Comparison of ENCODE assay signal across 11 cellular contexts in the genomic region with DNA sequence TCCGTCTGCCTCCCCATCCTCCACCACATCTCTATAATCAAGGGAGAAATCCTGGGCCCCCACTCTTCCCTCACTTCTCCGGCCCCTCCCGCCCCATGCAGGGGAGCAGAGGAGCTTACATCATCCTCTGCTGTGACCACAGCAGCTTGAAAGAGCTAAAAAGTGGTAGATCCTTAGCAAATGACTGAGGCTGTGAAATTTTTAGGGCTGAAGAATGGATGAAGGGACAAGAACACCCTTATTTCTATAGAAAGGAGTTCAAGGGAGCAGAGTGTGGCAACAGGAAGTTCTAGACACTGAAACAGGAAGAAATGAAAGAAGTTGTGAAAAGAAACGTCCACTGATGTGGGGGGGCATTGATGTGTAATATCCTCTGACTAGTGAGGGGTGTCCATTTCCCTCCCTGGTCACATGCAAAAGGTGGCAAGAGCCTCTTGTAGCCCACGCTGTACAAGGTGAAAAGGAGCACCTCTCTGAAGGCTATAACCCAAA.
DNase-seq lines count a peak whose midpoint lies in the region; ATAC-seq and TF ChIP-seq lines count a peak whose summit lies in the region.
"Had no signal": no experiment of that assay in that cellular context is flagged by ENCODE, and none has a peak within 500 bp of the region (broad histone marks: within the 10 kb centered on the region; RNA-seq: fewer than 3 reads in every experiment).

No MANE protein-coding gene starts in this region.

- no peak overlapping the region for H3K4me3 ChIP-seq in CD8-positive, alpha-beta T cell (ENCODE audit: low read depth, low read length)
- H3K4me3 ChIP-seq in mesenchymal stem cell (ENCODE audit: insufficient read depth in 1 of 2, low read depth in 1 of 2, low read length in 2 of 2) (no peak overlapping the region), sigmoid colon (no peak overlapping the region)
- H3K4me3 ChIP-seq: cardiac muscle cell had no signal

- H2BK5ac ChIP-seq in mesenchymal stem cell (ENCODE audit: low read depth, low read length, poor library complexity, severe bottlenecking), result no peak overlapping the region

- H3K4ac ChIP-seq in mesenchymal stem cell (ENCODE audit: low read depth in 1 of 2, low read length in 2 of 2), result no peak overlapping the region

- H3K36me3 ChIP-seq in CD8-positive, alpha-beta T cell (ENCODE audit: insufficient read depth, low read length), result no peaks in the 10 kb centered on the region
- H3K36me3 ChIP-seq in mesenchymal stem cell (ENCODE audit: control insufficient read depth in 1 of 2, insufficient read depth in 2 of 2, low read depth in 1 of 2, low read length in 2 of 2) (no peaks in the 10 kb centered on the region), sigmoid colon (no peaks in the 10 kb centered on the region)
- H3K36me3 ChIP-seq: cardiac muscle cell had no signal

- peak; percentile 54 for ATAC-seq in CD8-positive, alpha-beta T cell
- ATAC-seq in activated CD8-positive, alpha-beta T cell treated with anti-CD3 and anti-CD28 coated beads, Interleukin-2, amount 10 ng/mL, durations not matched to agents 7 days and 5 days, result peak; percentile 51
- ATAC-seq in GM18867 (IDR thresholded peaks at IDR 0.05; ENCODE audit: unreplicated experiment), result no peak

- no peak overlapping the region for H2BK15ac ChIP-seq in mesenchymal stem cell (ENCODE audit: low read depth, poor library complexity, severe bottlenecking)

- H2AFZ ChIP-seq in mesenchymal stem cell (ENCODE audit: low read depth, low read length), result no peak overlapping the region

- H3K23ac ChIP-seq in mesenchymal stem cell (ENCODE audit: low read length in 2 of 2), result no peak overlapping the region

- H3K9ac ChIP-seq in mesenchymal stem cell (ENCODE audit: low read length), result no peak overlapping the region

- WGBS in mesenchymal stem cell, result 87% methylated on average over 5 of the region's 5 CpGs
- WGBS in sigmoid colon, 2 donors, result 56 to 81% methylated on average over 5 of the region's 5 CpGs

- peaks cover 18% of the 10 kb centered on the region for H3K4me1 ChIP-seq in CD8-positive, alpha-beta T cell (ENCODE audit: insufficient read depth, low read length)
- H3K4me1 ChIP-seq in mesenchymal stem cell (ENCODE audit: control insufficient read depth, insufficient read depth, low read depth, low read length) (no peaks in the 10 kb centered on the region), sigmoid colon (peaks cover 0 to 21% (median 15%) of the 10 kb centered on the region in 4 donors)

- no peaks in the 10 kb centered on the region for H3K9me3 ChIP-seq in CD8-positive, alpha-beta T cell (ENCODE audit: low read length)
- H3K9me3 ChIP-seq in mesenchymal stem cell (ENCODE audit: control insufficient read depth, low read length) (no peaks in the 10 kb centered on the region), sigmoid colon (no peaks in the 10 kb centered on the region)

- H2AK5ac ChIP-seq in mesenchymal stem cell (ENCODE audit: low read length, severe bottlenecking), result no peak overlapping the region

- no peak for TF ChIP-seq CTCF in CD8-positive, alpha-beta T cell (IDR thresholded peaks at IDR 0.05)
- TF ChIP-seq CTCF in sigmoid colon (IDR thresholded peaks at IDR 0.05), result no peak

- H3K4me1 Mint-ChIP-seq in CD8-positive, alpha-beta T cell (ENCODE audit: low read depth), result peaks cover 20% of the 10 kb centered on the region
- H3K4me1 Mint-ChIP-seq in activated CD8-positive, alpha-beta T cell treated with anti-CD3 and anti-CD28 coated beads, Interleukin-2, amount 10 ng/mL, durations not matched to agents 7 days and 5 days (ENCODE audit: low read depth), result peaks cover 32% of the 10 kb centered on the region

- H2BK120ac ChIP-seq in mesenchymal stem cell (ENCODE audit: low read depth, low read length), result no peak overlapping the region

- no peak overlapping the region for H3K14ac ChIP-seq in mesenchymal stem cell (ENCODE audit: low read length in 2 of 2)

- TF ChIP-seq POLR2A in sigmoid colon (IDR thresholded peaks at IDR 0.05), result no peak

- peak in 1 of 7 experiments; percentile 19 for DNase-seq in CD8-positive, alpha-beta T cell
- DNase-seq in HT1080 (ENCODE audit: low read depth) (peak; percentile 48), mesenchymal stem cell (no peak), sigmoid colon (no peak), G401 (ENCODE audit: low spot score) (no peak), globus pallidus (ENCODE audit: low spot score) (no peak)
- peak; percentile 40 for DNase-seq in activated CD8-positive, alpha-beta T cell treated with anti-CD3 and anti-CD28 coated beads, Interleukin-2, amount 10 ng/mL, durations not matched to agents 7 days and 5 days
- DNase-seq: activated CD4-positive, alpha-beta T cell treated with anti-CD3 and anti-CD28 coated beads for 1 hour; NCI-H82 had no signal

- CTCF ChIA-PET in CD8-positive, alpha-beta T cell (lab: Charles Lee), result no interaction called here
- CTCF ChIA-PET in activated CD8-positive, alpha-beta T cell treated with anti-CD3 and anti-CD28 coated beads, Interleukin-2, amount 10 ng/mL, durations not matched to agents 7 days and 5 days (lab: Charles Lee), result interaction anchor here (1.0 kb wide), 1 partner anchor 30 kb away, joined by 4 read pairs; no protein-coding TSS in a partner anchor

- H4K8ac ChIP-seq in mesenchymal stem cell (ENCODE audit: low read length), result peak overlapping the region; percentile 31

- H3K4me2 ChIP-seq in mesenchymal stem cell (ENCODE audit: low read length, poor library complexity, severe bottlenecking), result no peak overlapping the region

- no peak overlapping the region for H2BK12ac ChIP-seq in mesenchymal stem cell (ENCODE audit: low read length in 2 of 2)

- H3K27me3 Mint-ChIP-seq in CD8-positive, alpha-beta T cell (ENCODE audit: low read depth), result no peaks in the 10 kb centered on the region
- H3K27me3 Mint-ChIP-seq in activated CD8-positive, alpha-beta T cell treated with anti-CD3 and anti-CD28 coated beads, Interleukin-2, amount 10 ng/mL, durations not matched to agents 7 days and 5 days (ENCODE audit: low read depth), result no peaks in the 10 kb centered on the region

- H3K27me3 ChIP-seq in CD8-positive, alpha-beta T cell (ENCODE audit: insufficient read depth, low read length), result no peaks in the 10 kb centered on the region
- H3K27me3 ChIP-seq in mesenchymal stem cell (ENCODE audit: control insufficient read depth in 1 of 2, insufficient read depth in 1 of 2, low read length in 2 of 2), result no peaks in the 10 kb centered on the region
- H3K27me3 ChIP-seq in sigmoid colon, result no peaks in the 10 kb centered on the region
- H3K27me3 ChIP-seq: cardiac muscle cell had no signal

- no peak for TF ChIP-seq EP300 in sigmoid colon (IDR thresholded peaks at IDR 0.05)

- H3K36me3 Mint-ChIP-seq in CD8-positive, alpha-beta T cell, result no peaks in the 10 kb centered on the region
- H3K36me3 Mint-ChIP-seq in activated CD8-positive, alpha-beta T cell treated with anti-CD3 and anti-CD28 coated beads, Interleukin-2, amount 10 ng/mL, durations not matched to agents 7 days and 5 days (ENCODE audit: low read depth), result no peaks in the 10 kb centered on the region

- POLR2A ChIA-PET in CD8-positive, alpha-beta T cell (lab: Charles Lee), result interaction anchor here (1.1 kb wide), 1 partner anchor 9 kb away, joined by 4 read pairs; no protein-coding TSS in a partner anchor
- POLR2A ChIA-PET in activated CD8-positive, alpha-beta T cell treated with anti-CD3 and anti-CD28 coated beads, Interleukin-2, amount 10 ng/mL, durations not matched to agents 7 days and 5 days (lab: Charles Lee), result no interaction called here

- in situ Hi-C loops in G401 (cut with HindIII; ENCODE audit: low sequenced_read_pairs), result no loop called here

- no peak overlapping the region for H4K91ac ChIP-seq in mesenchymal stem cell (ENCODE audit: low read length)

- H3K27ac Mint-ChIP-seq in CD8-positive, alpha-beta T cell, result no peak overlapping the region
- H3K27ac Mint-ChIP-seq in activated CD8-positive, alpha-beta T cell treated with anti-CD3 and anti-CD28 coated beads, Interleukin-2, amount 10 ng/mL, durations not matched to agents 7 days and 5 days, result peak overlapping the region; percentile 74

- no peak overlapping the region for H3K18ac ChIP-seq in mesenchymal stem cell (ENCODE audit: low read depth in 1 of 2, low read length in 2 of 2)

- H3K9me3 Mint-ChIP-seq in CD8-positive, alpha-beta T cell, result no peaks in the 10 kb centered on the region
- H3K9me3 Mint-ChIP-seq in activated CD8-positive, alpha-beta T cell treated with anti-CD3 and anti-CD28 coated beads, Interleukin-2, amount 10 ng/mL, durations not matched to agents 7 days and 5 days (ENCODE audit: insufficient read depth), result no peaks in the 10 kb centered on the region

- H3K79me1 ChIP-seq in mesenchymal stem cell (replicated peaks; ENCODE audit: low read length, poor library complexity, severe bottlenecking), result no peaks in the 10 kb centered on the region

- no peak overlapping the region for H3K27ac ChIP-seq in CD8-positive, alpha-beta T cell (ENCODE audit: low read depth, low read length)
- H3K27ac ChIP-seq in mesenchymal stem cell (ENCODE audit: low read length, poor library complexity, severe bottlenecking) (no peak overlapping the region), sigmoid colon (peak overlapping the region in 2 of 4 donors; percentile 1 to 36)
- H3K27ac ChIP-seq: cardiac muscle cell had no signal

- intact Hi-C loops in CD8-positive, alpha-beta T cell (cut with DNase I, micrococcal nuclease), result no loop called here
- intact Hi-C loops in sigmoid colon (cut with DNase I), result no loop called here

- H3K4me3 Mint-ChIP-seq in CD8-positive, alpha-beta T cell, result no peak overlapping the region
- H3K4me3 Mint-ChIP-seq in activated CD8-positive, alpha-beta T cell treated with anti-CD3 and anti-CD28 coated beads, Interleukin-2, amount 10 ng/mL, durations not matched to agents 7 days and 5 days, result no peak overlapping the region

Comparison
In these comparisons a context has a peak if more than half of its experiments do, and no peak if none do; other contexts are left out.
1. DNase-seq: peak in HT1080 (single experiment) and activated CD8-positive, alpha-beta T cell treated with anti-CD3 and anti-CD28 coated beads, Interleukin-2, amount 10 ng/mL, durations not matched to agents 7 days and 5 days (single experiment); none in mesenchymal stem cell (single experiment), sigmoid colon (single experiment), G401 (single experiment) and globus pallidus (single experiment).